In the genomic region with DNA sequence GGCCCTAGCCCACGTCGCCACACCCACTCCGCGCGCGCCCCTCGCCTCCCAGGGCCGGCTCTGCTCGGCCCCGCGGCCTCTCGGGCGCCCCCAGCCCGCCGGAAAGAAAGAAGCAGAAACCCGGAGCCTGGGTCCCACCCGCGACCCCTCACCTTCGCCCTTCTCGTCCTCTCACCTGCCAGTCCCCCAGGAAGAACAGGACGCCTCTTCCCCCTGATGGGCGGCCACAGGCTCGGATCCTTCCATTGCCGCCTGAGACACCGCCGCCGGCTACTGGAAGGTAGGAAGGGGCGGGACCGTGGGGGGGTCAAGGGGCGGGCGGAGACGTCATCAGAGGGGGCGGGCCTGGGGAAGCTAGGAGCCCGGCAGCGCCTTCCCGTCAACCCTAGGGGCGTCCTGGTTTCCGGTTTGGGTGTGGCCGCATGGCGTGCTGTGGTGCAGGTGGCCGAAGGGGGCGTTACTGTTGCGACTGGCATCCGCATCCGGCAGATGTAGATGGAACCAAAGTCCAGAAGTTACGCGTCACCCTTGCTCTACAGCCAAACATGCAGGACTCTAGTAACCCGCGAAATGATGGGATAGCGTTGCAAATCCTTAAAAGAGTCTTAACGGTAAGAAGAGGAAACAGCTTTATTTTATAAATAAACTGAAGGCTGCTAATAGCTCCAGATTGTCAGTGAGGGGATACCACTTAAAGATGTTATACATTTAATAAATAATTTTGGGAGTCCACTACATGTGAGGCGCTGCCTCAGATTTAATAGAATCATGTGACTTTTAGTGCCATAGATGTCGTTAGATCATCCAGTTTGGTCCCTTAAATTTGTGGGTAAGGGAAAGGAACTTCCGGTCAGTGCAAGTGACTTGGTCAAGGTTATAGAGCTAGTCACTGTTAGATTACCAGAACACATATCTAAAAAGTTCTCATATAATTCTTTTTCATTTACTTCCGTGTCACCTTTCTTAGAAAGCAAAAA, we compare ENCODE assay signal across 1 cellular context.
TF ChIP-seq lines count a peak whose summit lies in the region.

A gene (minus strand): TSS at position 282 of the 977 bp plus-strand sequence. CDS start 36 bp downstream, at position 246.

TF ChIP-seq in K562, 482 proteins besides CTCF, POLR2A, EP300 and RAD21 (continued from another document and continues in another):
- TF ChIP-seq, protein P1, sequence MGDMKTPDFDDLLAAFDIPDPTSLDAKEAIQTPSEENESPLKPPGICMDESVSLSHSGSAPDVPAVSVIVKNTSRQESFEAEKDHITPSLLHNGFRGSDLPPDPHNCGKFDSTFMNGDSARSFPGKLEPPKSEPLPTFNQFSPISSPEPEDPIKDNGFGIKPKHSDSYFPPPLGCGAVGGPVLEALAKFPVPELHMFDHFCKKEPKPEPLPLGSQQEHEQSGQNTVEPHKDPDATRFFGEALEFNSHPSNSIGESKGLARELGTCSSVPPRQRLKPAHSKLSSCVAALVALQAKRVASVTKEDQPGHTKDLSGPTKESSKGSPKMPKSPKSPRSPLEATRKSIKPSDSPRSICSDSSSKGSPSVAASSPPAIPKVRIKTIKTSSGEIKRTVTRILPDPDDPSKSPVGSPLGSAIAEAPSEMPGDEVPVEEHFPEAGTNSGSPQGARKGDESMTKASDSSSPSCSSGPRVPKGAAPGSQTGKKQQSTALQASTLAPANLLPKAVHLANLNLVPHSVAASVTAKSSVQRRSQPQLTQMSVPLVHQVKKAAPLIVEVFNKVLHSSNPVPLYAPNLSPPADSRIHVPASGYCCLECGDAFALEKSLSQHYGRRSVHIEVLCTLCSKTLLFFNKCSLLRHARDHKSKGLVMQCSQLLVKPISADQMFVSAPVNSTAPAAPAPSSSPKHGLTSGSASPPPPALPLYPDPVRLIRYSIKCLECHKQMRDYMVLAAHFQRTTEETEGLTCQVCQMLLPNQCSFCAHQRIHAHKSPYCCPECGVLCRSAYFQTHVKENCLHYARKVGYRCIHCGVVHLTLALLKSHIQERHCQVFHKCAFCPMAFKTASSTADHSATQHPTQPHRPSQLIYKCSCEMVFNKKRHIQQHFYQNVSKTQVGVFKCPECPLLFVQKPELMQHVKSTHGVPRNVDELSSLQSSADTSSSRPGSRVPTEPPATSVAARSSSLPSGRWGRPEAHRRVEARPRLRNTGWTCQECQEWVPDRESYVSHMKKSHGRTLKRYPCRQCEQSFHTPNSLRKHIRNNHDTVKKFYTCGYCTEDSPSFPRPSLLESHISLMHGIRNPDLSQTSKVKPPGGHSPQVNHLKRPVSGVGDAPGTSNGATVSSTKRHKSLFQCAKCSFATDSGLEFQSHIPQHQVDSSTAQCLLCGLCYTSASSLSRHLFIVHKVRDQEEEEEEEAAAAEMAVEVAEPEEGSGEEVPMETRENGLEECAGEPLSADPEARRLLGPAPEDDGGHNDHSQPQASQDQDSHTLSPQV (IDR thresholded peaks at IDR 0.05): 0 out of 2 replicates have a peak, but pooled peaks have one; percentile 31
- no peak for TF ChIP-seq SMAD3 (CRISPR knock-in tag; conservative IDR thresholded peaks at IDR 0.05)
- TF ChIP-seq KLF16 (IDR thresholded peaks at IDR 0.05): 0 out of 2 replicates have a peak, but pooled peaks have one; percentile 30
- TF ChIP-seq MEF2D (tag; conservative IDR thresholded peaks at IDR 0.05; ENCODE audit: low read depth): no peak
- TF ChIP-seq, protein P2, sequence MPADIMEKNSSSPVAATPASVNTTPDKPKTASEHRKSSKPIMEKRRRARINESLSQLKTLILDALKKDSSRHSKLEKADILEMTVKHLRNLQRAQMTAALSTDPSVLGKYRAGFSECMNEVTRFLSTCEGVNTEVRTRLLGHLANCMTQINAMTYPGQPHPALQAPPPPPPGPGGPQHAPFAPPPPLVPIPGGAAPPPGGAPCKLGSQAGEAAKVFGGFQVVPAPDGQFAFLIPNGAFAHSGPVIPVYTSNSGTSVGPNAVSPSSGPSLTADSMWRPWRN (IDR thresholded peaks at IDR 0.05; ENCODE audit: low read depth): 0 out of 2 replicates have a peak, but pooled peaks have one; percentile 19
- no peak for TF ChIP-seq ZNF780A (CRISPR knock-in tag; IDR thresholded peaks at IDR 0.05)
- TF ChIP-seq E2F3 (CRISPR knock-in tag; IDR thresholded peaks at IDR 0.05): 0 out of 2 replicates have a peak, but pooled peaks have one; percentile 54
- peak; percentile 98 for TF ChIP-seq MYC (IDR thresholded peaks at IDR 0.05; ENCODE audit: low read depth, low read length)
- TF ChIP-seq MYC (CRISPR knock-in tag; IDR thresholded peaks at IDR 0.05; ENCODE audit: borderline replicate concordance, low read depth): no peak
- no peak for TF ChIP-seq ZNF445 (CRISPR knock-in tag; IDR thresholded peaks at IDR 0.05; ENCODE audit: low read depth)
- TF ChIP-seq, protein P3, sequence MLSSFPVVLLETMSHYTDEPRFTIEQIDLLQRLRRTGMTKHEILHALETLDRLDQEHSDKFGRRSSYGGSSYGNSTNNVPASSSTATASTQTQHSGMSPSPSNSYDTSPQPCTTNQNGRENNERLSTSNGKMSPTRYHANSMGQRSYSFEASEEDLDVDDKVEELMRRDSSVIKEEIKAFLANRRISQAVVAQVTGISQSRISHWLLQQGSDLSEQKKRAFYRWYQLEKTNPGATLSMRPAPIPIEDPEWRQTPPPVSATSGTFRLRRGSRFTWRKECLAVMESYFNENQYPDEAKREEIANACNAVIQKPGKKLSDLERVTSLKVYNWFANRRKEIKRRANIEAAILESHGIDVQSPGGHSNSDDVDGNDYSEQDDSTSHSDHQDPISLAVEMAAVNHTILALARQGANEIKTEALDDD (IDR thresholded peaks at IDR 0.05): peak; percentile 98
- TF ChIP-seq SREBF2 (CRISPR knock-in tag; IDR thresholded peaks at IDR 0.05): no peak
- TF ChIP-seq SLC30A9 (CRISPR knock-in tag; IDR thresholded peaks at IDR 0.05): no peak
- TF ChIP-seq ETV1 (tag; conservative IDR thresholded peaks at IDR 0.05; ENCODE audit: low read depth): peak; percentile 89
- TF ChIP-seq, protein P4, sequence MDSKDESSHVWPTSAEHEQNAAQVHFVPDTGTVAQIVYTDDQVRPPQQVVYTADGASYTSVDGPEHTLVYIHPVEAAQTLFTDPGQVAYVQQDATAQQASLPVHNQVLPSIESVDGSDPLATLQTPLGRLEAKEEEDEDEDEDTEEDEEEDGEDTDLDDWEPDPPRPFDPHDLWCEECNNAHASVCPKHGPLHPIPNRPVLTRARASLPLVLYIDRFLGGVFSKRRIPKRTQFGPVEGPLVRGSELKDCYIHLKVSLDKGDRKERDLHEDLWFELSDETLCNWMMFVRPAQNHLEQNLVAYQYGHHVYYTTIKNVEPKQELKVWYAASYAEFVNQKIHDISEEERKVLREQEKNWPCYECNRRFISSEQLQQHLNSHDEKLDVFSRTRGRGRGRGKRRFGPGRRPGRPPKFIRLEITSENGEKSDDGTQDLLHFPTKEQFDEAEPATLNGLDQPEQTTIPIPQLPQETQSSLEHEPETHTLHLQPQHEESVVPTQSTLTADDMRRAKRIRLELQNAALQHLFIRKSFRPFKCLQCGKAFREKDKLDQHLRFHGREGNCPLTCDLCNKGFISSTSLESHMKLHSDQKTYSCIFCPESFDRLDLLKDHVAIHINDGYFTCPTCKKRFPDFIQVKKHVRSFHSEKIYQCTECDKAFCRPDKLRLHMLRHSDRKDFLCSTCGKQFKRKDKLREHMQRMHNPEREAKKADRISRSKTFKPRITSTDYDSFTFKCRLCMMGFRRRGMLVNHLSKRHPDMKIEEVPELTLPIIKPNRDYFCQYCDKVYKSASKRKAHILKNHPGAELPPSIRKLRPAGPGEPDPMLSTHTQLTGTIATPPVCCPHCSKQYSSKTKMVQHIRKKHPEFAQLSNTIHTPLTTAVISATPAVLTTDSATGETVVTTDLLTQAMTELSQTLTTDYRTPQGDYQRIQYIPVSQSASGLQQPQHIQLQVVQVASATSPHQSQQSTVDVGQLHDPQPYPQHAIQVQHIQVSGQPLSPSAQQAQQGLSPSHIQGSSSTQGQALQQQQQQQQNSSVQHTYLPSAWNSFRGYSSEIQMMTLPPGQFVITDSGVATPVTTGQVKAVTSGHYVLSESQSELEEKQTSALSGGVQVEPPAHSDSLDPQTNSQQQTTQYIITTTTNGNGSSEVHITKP (IDR thresholded peaks at IDR 0.05; ENCODE audit: partially characterized antibody): peak; percentile 17
- TF ChIP-seq, protein P5, sequence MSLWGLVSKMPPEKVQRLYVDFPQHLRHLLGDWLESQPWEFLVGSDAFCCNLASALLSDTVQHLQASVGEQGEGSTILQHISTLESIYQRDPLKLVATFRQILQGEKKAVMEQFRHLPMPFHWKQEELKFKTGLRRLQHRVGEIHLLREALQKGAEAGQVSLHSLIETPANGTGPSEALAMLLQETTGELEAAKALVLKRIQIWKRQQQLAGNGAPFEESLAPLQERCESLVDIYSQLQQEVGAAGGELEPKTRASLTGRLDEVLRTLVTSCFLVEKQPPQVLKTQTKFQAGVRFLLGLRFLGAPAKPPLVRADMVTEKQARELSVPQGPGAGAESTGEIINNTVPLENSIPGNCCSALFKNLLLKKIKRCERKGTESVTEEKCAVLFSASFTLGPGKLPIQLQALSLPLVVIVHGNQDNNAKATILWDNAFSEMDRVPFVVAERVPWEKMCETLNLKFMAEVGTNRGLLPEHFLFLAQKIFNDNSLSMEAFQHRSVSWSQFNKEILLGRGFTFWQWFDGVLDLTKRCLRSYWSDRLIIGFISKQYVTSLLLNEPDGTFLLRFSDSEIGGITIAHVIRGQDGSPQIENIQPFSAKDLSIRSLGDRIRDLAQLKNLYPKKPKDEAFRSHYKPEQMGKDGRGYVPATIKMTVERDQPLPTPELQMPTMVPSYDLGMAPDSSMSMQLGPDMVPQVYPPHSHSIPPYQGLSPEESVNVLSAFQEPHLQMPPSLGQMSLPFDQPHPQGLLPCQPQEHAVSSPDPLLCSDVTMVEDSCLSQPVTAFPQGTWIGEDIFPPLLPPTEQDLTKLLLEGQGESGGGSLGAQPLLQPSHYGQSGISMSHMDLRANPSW (CRISPR knock-in tag; IDR thresholded peaks at IDR 0.05): no peak
- TF ChIP-seq, protein P6, sequence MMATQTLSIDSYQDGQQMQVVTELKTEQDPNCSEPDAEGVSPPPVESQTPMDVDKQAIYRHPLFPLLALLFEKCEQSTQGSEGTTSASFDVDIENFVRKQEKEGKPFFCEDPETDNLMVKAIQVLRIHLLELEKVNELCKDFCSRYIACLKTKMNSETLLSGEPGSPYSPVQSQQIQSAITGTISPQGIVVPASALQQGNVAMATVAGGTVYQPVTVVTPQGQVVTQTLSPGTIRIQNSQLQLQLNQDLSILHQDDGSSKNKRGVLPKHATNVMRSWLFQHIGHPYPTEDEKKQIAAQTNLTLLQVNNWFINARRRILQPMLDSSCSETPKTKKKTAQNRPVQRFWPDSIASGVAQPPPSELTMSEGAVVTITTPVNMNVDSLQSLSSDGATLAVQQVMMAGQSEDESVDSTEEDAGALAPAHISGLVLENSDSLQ (IDR thresholded peaks at IDR 0.05): peak; percentile 60
- no peak for TF ChIP-seq BDP1 (IDR thresholded peaks at IDR 0.05; ENCODE audit: insufficient read depth, insufficient read length)
- TF ChIP-seq ELF2 (CRISPR knock-in tag; IDR thresholded peaks at IDR 0.05): no peak
- no peak for TF ChIP-seq STAG1 (CRISPR knock-in tag; IDR thresholded peaks at IDR 0.05; ENCODE audit: borderline replicate concordance)
- no peak for TF ChIP-seq ZNF707 (CRISPR knock-in tag; conservative IDR thresholded peaks at IDR 0.05)
- no peak for TF ChIP-seq PHB2 (IDR thresholded peaks at IDR 0.05; ENCODE audit: low read depth)
- TF ChIP-seq HDAC2 (IDR thresholded peaks at IDR 0.05): peak; percentile 45; the same call in 1 of the 2 replicates
- TF ChIP-seq FOSL1 (tag; conservative IDR thresholded peaks at IDR 0.05): 0 out of 2 replicates have a peak, but pooled peaks have one; percentile 8
- TF ChIP-seq CREM (IDR thresholded peaks at IDR 0.05; ENCODE audit: low read depth): peak; percentile 90
- TF ChIP-seq XRCC3 (IDR thresholded peaks at IDR 0.05): no peak
- TF ChIP-seq, protein P7, sequence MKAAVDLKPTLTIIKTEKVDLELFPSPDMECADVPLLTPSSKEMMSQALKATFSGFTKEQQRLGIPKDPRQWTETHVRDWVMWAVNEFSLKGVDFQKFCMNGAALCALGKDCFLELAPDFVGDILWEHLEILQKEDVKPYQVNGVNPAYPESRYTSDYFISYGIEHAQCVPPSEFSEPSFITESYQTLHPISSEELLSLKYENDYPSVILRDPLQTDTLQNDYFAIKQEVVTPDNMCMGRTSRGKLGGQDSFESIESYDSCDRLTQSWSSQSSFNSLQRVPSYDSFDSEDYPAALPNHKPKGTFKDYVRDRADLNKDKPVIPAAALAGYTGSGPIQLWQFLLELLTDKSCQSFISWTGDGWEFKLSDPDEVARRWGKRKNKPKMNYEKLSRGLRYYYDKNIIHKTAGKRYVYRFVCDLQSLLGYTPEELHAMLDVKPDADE (conservative IDR thresholded peaks at IDR 0.05; ENCODE audit: control insufficient read depth, low read depth, low read length): peak; percentile 84
- peak; percentile 58; the same call in 1 of the 2 replicates for TF ChIP-seq TAF7 (tag; IDR thresholded peaks at IDR 0.05)
- peak; percentile 83 for TF ChIP-seq SP1 (CRISPR knock-in tag; IDR thresholded peaks at IDR 0.05)
- TF ChIP-seq ZZZ3 (IDR thresholded peaks at IDR 0.05): no peak
- TF ChIP-seq MECOM (CRISPR knock-in tag; IDR thresholded peaks at IDR 0.05): no peak
- TF ChIP-seq, protein P8, sequence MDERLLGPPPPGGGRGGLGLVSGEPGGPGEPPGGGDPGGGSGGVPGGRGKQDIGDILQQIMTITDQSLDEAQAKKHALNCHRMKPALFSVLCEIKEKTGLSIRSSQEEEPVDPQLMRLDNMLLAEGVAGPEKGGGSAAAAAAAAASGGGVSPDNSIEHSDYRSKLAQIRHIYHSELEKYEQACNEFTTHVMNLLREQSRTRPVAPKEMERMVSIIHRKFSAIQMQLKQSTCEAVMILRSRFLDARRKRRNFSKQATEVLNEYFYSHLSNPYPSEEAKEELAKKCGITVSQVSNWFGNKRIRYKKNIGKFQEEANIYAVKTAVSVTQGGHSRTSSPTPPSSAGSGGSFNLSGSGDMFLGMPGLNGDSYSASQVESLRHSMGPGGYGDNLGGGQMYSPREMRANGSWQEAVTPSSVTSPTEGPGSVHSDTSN (CRISPR knock-in tag; IDR thresholded peaks at IDR 0.05; ENCODE audit: low read depth): no peak
- TF ChIP-seq, protein P8 (tag; conservative IDR thresholded peaks at IDR 0.05; ENCODE audit: low read depth): no peak
- TF ChIP-seq DACH1 (IDR thresholded peaks at IDR 0.05; ENCODE audit: partially characterized antibody): no peak
- TF ChIP-seq FOXK2 (conservative IDR thresholded peaks at IDR 0.05 in 1 of 2, IDR thresholded peaks at IDR 0.05 in 1 of 2; ENCODE audit: low read depth in 2 of 2): peak; percentile 65 to 76
- no peak for TF ChIP-seq ZKSCAN1 (IDR thresholded peaks at IDR 0.05; ENCODE audit: low read depth, low read length)
- no peak for TF ChIP-seq FIP1L1 (IDR thresholded peaks at IDR 0.05; ENCODE audit: low read depth, low read length, poor library complexity, severe bottlenecking)
- TF ChIP-seq HOXB6 (CRISPR knock-in tag; IDR thresholded peaks at IDR 0.05; ENCODE audit: borderline replicate concordance): no peak
- TF ChIP-seq ZNF24 (IDR thresholded peaks at IDR 0.05): no peak
- TF ChIP-seq HMG20A (CRISPR knock-in tag; conservative IDR thresholded peaks at IDR 0.05): no peak
- no peak for TF ChIP-seq PPARD (CRISPR knock-in tag; IDR thresholded peaks at IDR 0.05)
- no peak for TF ChIP-seq KHSRP (IDR thresholded peaks at IDR 0.05)
- peak; percentile 92; the same call in 1 of the 2 replicates for TF ChIP-seq KLF13 (tag; IDR thresholded peaks at IDR 0.05; ENCODE audit: borderline replicate concordance, low read depth)
- no peak for TF ChIP-seq CEBPB (tag; IDR thresholded peaks at IDR 0.05)
